8 cellular contexts compared by ENCODE assay signal in the genomic region with DNA sequence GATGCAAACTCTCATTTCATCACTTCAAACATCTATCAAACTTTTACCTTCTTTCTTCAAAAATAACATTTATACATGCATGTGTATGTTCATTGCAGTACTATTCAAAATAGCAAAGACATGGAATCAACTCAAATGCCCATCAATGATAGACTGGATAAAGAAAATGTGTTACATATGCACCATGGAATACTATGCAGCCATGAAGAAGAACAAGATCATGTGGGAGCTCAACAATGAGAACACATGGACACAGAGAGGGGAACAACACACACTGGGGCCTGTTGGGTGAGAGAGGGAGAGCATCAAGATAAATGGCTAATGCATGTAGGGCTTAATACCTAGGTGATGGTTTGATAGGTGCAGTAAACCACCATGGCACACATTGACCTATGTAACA. TPM values are rescaled to one million over a fixed set of nuclear protein-coding genes. Genes with fewer than 3 reads are reported as not detected.
"Had no signal": no experiment of that assay in that cellular context is flagged by ENCODE, and none has a peak within 500 bp of the region (broad histone marks: within the 10 kb centered on the region; RNA-seq: fewer than 3 reads in every experiment).

No MANE protein-coding gene starts in this region.

RNA-seq across cellular contexts. Expression of a gene that starts 13.1 kb away (rescaled TPM):
- total RNA-seq: OCI-LY7, PC-3, PC-9, RPMI7951, SJCRH30, SJSA1, SK-MEL-5 had no signal
- polyA plus RNA-seq: SK-N-SH had no signal
